ENCODE assay signal across 1 cellular context in the genomic region with DNA sequence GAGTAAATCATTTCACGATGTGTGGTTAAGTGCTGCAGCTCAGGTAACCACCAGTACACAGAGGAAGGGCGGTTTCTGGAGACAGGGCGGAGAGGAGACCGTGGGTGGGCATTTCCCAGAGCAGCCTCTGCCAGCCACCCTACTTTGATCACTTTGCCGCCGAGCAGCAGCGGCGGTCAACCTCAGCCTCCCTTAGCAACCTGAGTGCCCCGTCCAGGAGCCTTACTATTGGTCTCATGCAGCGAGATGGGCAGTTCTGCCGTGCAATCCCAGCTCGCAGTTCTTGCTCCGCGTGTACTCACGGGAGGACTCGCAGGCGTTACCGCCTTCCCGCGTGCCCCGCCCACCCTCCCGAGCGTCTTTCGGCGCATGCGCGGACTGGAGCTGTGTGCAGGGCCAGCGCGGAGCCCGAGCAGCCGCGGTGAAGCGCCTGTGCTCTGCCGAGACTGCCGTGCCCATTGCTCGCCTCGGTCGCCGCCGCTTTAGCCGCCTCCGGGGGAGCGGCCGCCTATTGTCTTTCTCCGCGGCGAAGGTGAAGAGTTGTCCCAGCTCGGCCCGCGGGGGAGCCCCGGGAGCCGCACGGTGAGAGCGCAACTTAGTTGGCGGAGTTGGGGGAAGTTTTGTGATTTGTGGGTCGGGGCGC.
TF ChIP-seq lines count a peak whose summit lies in the region.

TSS of gene AKAP13 (plus strand) at position 387 of the 643 bp plus-strand sequence. CDS start 105,118 bp downstream, outside the sequence.

TF ChIP-seq in HepG2, 621 proteins besides CTCF, POLR2A, EP300 and RAD21 (continued from another document and continues in another):
- TF ChIP-seq GLMP (CRISPR knock-in tag; IDR thresholded peaks at IDR 0.05; ENCODE audit: borderline replicate concordance) = no peak
- peak; percentile 60 for TF ChIP-seq HNRNPLL (IDR thresholded peaks at IDR 0.05; ENCODE audit: low read depth, low read length, poor library complexity, severe bottlenecking)
- TF ChIP-seq, protein P1, sequence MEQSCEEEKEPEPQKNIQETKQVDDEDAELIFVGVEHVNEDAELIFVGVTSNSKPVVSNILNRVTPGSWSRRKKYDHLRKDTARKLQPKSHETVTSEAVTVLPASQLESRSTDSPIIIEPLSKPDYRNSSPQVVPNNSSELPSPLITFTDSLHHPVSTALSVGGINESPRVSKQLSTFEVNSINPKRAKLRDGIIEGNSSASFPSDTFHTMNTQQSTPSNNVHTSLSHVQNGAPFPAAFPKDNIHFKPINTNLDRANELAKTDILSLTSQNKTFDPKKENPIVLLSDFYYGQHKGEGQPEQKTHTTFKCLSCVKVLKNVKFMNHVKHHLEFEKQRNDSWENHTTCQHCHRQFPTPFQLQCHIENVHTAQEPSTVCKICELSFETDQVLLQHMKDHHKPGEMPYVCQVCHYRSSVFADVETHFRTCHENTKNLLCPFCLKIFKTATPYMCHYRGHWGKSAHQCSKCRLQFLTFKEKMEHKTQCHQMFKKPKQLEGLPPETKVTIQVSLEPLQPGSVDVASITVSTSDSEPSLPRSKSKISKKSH (CRISPR knock-in tag; IDR thresholded peaks at IDR 0.05; ENCODE audit: borderline replicate concordance) = no peak
- TF ChIP-seq, protein P2, sequence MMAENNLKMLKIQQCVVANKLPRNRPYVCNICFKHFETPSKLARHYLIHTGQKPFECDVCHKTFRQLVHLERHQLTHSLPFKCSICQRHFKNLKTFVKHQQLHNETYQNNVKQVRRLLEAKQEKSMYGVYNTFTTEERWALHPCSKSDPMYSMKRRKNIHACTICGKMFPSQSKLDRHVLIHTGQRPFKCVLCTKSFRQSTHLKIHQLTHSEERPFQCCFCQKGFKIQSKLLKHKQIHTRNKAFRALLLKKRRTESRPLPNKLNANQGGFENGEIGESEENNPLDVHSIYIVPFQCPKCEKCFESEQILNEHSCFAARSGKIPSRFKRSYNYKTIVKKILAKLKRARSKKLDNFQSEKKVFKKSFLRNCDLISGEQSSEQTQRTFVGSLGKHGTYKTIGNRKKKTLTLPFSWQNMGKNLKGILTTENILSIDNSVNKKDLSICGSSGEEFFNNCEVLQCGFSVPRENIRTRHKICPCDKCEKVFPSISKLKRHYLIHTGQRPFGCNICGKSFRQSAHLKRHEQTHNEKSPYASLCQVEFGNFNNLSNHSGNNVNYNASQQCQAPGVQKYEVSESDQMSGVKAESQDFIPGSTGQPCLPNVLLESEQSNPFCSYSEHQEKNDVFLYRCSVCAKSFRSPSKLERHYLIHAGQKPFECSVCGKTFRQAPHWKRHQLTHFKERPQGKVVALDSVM (CRISPR knock-in tag; IDR thresholded peaks at IDR 0.05) = 0 out of 2 replicates have a peak, but pooled peaks have one; percentile 20
- TF ChIP-seq ZNF333 (CRISPR knock-in tag; IDR thresholded peaks at IDR 0.05; ENCODE audit: borderline replicate concordance) = no peak
- TF ChIP-seq POLR2AphosphoS5 (IDR thresholded peaks at IDR 0.05; ENCODE audit: low read depth, low read length) = peak; percentile 88
- TF ChIP-seq, protein P3, sequence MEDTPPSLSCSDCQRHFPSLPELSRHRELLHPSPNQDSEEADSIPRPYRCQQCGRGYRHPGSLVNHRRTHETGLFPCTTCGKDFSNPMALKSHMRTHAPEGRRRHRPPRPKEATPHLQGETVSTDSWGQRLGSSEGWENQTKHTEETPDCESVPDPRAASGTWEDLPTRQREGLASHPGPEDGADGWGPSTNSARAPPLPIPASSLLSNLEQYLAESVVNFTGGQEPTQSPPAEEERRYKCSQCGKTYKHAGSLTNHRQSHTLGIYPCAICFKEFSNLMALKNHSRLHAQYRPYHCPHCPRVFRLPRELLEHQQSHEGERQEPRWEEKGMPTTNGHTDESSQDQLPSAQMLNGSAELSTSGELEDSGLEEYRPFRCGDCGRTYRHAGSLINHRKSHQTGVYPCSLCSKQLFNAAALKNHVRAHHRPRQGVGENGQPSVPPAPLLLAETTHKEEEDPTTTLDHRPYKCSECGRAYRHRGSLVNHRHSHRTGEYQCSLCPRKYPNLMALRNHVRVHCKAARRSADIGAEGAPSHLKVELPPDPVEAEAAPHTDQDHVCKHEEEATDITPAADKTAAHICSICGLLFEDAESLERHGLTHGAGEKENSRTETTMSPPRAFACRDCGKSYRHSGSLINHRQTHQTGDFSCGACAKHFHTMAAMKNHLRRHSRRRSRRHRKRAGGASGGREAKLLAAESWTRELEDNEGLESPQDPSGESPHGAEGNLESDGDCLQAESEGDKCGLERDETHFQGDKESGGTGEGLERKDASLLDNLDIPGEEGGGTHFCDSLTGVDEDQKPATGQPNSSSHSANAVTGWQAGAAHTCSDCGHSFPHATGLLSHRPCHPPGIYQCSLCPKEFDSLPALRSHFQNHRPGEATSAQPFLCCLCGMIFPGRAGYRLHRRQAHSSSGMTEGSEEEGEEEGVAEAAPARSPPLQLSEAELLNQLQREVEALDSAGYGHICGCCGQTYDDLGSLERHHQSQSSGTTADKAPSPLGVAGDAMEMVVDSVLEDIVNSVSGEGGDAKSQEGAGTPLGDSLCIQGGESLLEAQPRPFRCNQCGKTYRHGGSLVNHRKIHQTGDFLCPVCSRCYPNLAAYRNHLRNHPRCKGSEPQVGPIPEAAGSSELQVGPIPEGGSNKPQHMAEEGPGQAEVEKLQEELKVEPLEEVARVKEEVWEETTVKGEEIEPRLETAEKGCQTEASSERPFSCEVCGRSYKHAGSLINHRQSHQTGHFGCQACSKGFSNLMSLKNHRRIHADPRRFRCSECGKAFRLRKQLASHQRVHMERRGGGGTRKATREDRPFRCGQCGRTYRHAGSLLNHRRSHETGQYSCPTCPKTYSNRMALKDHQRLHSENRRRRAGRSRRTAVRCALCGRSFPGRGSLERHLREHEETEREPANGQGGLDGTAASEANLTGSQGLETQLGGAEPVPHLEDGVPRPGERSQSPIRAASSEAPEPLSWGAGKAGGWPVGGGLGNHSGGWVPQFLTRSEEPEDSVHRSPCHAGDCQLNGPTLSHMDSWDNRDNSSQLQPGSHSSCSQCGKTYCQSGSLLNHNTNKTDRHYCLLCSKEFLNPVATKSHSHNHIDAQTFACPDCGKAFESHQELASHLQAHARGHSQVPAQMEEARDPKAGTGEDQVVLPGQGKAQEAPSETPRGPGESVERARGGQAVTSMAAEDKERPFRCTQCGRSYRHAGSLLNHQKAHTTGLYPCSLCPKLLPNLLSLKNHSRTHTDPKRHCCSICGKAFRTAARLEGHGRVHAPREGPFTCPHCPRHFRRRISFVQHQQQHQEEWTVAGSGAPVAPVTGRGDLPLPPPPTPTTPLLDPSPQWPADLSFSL (CRISPR knock-in tag; IDR thresholded peaks at IDR 0.05) = no peak
- TF ChIP-seq RFXANK (CRISPR knock-in tag; IDR thresholded peaks at IDR 0.05) = peak; percentile 97
- no peak for TF ChIP-seq RAD51 (IDR thresholded peaks at IDR 0.05; ENCODE audit: borderline replicate concordance)
- no peak for TF ChIP-seq TFAP4 (IDR thresholded peaks at IDR 0.05; ENCODE audit: borderline replicate concordance, low read depth)
- TF ChIP-seq XRCC5 (optimal IDR thresholded peaks at IDR 0.05; ENCODE audit: low read length) = no peak
- no peak for TF ChIP-seq PAF1 (CRISPR knock-in tag; IDR thresholded peaks at IDR 0.05)
- TF ChIP-seq RXRA (CRISPR knock-in tag; IDR thresholded peaks at IDR 0.05) = peak; percentile 20; the same call in 1 of the 2 replicates
- no peak for TF ChIP-seq ZSCAN25 (CRISPR knock-in tag; IDR thresholded peaks at IDR 0.05)
- 0 out of 2 replicates have a peak, but pooled peaks have one; percentile 26 for TF ChIP-seq KDM5A (IDR thresholded peaks at IDR 0.05; ENCODE audit: borderline replicate concordance, low read length)
- TF ChIP-seq ZSCAN9 (CRISPR knock-in tag; IDR thresholded peaks at IDR 0.05; ENCODE audit: borderline replicate concordance) = 0 out of 2 replicates have a peak, but pooled peaks have one; percentile 4
- no peak for TF ChIP-seq ZNF460 (CRISPR knock-in tag; IDR thresholded peaks at IDR 0.05; ENCODE audit: borderline replicate concordance)
- 0 out of 2 replicates have a peak, but pooled peaks have one; percentile 34 for TF ChIP-seq SNAI1 (CRISPR knock-in tag; IDR thresholded peaks at IDR 0.05; ENCODE audit: borderline replicate concordance)
- TF ChIP-seq, protein P4, sequence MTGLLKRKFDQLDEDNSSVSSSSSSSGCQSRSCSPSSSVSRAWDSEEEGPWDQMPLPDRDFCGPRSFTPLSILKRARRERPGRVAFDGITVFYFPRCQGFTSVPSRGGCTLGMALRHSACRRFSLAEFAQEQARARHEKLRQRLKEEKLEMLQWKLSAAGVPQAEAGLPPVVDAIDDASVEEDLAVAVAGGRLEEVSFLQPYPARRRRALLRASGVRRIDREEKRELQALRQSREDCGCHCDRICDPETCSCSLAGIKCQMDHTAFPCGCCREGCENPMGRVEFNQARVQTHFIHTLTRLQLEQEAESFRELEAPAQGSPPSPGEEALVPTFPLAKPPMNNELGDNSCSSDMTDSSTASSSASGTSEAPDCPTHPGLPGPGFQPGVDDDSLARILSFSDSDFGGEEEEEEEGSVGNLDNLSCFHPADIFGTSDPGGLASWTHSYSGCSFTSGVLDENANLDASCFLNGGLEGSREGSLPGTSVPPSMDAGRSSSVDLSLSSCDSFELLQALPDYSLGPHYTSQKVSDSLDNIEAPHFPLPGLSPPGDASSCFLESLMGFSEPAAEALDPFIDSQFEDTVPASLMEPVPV (CRISPR knock-in tag; IDR thresholded peaks at IDR 0.05) = no peak; the same call in 1 of the 2 replicates
- TF ChIP-seq TAF1 (CRISPR knock-in tag; IDR thresholded peaks at IDR 0.05) = peak; percentile 73
- no peak for TF ChIP-seq STAT6 (CRISPR knock-in tag; IDR thresholded peaks at IDR 0.05; ENCODE audit: borderline replicate concordance)
- 0 out of 2 replicates have a peak, but pooled peaks have one; percentile 18 for TF ChIP-seq YEATS2 (CRISPR knock-in tag; IDR thresholded peaks at IDR 0.05; ENCODE audit: borderline replicate concordance)
- TF ChIP-seq, protein P5, sequence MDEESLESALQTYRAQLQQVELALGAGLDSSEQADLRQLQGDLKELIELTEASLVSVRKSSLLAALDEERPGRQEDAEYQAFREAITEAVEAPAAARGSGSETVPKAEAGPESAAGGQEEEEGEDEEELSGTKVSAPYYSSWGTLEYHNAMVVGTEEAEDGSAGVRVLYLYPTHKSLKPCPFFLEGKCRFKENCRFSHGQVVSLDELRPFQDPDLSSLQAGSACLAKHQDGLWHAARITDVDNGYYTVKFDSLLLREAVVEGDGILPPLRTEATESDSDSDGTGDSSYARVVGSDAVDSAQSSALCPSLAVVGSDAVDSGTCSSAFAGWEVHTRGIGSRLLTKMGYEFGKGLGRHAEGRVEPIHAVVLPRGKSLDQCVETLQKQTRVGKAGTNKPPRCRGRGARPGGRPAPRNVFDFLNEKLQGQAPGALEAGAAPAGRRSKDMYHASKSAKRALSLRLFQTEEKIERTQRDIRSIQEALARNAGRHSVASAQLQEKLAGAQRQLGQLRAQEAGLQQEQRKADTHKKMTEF (CRISPR knock-in tag; IDR thresholded peaks at IDR 0.05) = peak; percentile 53; the same call in 1 of the 2 replicates
- TF ChIP-seq, protein P6, sequence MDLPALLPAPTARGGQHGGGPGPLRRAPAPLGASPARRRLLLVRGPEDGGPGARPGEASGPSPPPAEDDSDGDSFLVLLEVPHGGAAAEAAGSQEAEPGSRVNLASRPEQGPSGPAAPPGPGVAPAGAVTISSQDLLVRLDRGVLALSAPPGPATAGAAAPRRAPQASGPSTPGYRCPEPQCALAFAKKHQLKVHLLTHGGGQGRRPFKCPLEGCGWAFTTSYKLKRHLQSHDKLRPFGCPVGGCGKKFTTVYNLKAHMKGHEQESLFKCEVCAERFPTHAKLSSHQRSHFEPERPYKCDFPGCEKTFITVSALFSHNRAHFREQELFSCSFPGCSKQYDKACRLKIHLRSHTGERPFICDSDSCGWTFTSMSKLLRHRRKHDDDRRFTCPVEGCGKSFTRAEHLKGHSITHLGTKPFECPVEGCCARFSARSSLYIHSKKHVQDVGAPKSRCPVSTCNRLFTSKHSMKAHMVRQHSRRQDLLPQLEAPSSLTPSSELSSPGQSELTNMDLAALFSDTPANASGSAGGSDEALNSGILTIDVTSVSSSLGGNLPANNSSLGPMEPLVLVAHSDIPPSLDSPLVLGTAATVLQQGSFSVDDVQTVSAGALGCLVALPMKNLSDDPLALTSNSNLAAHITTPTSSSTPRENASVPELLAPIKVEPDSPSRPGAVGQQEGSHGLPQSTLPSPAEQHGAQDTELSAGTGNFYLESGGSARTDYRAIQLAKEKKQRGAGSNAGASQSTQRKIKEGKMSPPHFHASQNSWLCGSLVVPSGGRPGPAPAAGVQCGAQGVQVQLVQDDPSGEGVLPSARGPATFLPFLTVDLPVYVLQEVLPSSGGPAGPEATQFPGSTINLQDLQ (CRISPR knock-in tag; IDR thresholded peaks at IDR 0.05) = no peak
- no peak for TF ChIP-seq CBX2 (IDR thresholded peaks at IDR 0.05; ENCODE audit: low read depth, low read length)
- no peak for TF ChIP-seq CBX2 (CRISPR knock-in tag; IDR thresholded peaks at IDR 0.05; ENCODE audit: low read depth)
- peak; percentile 98 for TF ChIP-seq RFX5 (IDR thresholded peaks at IDR 0.05; ENCODE audit: low read depth, low read length)
- TF ChIP-seq ZNF121 (CRISPR knock-in tag; IDR thresholded peaks at IDR 0.05) = 0 out of 2 replicates have a peak, but pooled peaks have one; percentile 31
- TF ChIP-seq IRF2 (CRISPR knock-in tag; IDR thresholded peaks at IDR 0.05) = no peak
- peak; percentile 73; the same call in 1 of the 2 replicates for TF ChIP-seq YEATS4 (CRISPR knock-in tag; IDR thresholded peaks at IDR 0.05; ENCODE audit: borderline replicate concordance)
